Comparison of ENCODE assay signal across 8 cellular contexts in genomic region chr13:98853791-98854191, GRCh38.
A peak's percentile ranks its signal among the peaks of the same experiment; 100 is the strongest.
DNase-seq lines count a peak whose midpoint lies in the region; ATAC-seq, FAIRE-seq and TF ChIP-seq lines count a peak whose summit lies in the region.

No MANE protein-coding gene starts in this region.

- DNase-seq in GM12865 (ENCODE audit: low read depth) (peak; percentile 87), LHCN-M2 (ENCODE audit: low read depth) (peak; percentile 33), esophagus muscularis mucosa (ENCODE audit: extremely low spot score) (no peak), RCC 7860 (ENCODE audit: low spot score) (no peak), NCI-H2227 (lab: John Stamatoyannopoulos, UW; ENCODE audit: unreplicated experiment) (no peak), kidney (no peak), A172 (ENCODE audit: low spot score) (no peak)

- H3K9me3 ChIP-seq in esophagus muscularis mucosa (no peaks in the 10 kb centered on the region), kidney (ENCODE audit: control insufficient read depth in 1 of 2, low read length in 2 of 2) (no peaks in the 10 kb centered on the region)

- H3K9ac ChIP-seq in kidney (ENCODE audit: low read length in 2 of 2), result no peak overlapping the region

- FAIRE-seq in RCC 7860 (lab: Jason Lieb, UNC), result no peak
- FAIRE-seq in kidney (lab: Jason Lieb, UNC), result no peak

- H3K4me3 ChIP-seq in GM12865 (ENCODE audit: low read depth, low read length), result no peak overlapping the region
- H3K4me3 ChIP-seq in esophagus muscularis mucosa, result no peak overlapping the region
- no peak overlapping the region for H3K4me3 ChIP-seq in kidney (ENCODE audit: low read length in 2 of 2)

- intact Hi-C loops in esophagus muscularis mucosa (cut with DNase I) (no loop called here), kidney (cut with DNase I) (no loop called here)

- H3K4me1 ChIP-seq in esophagus muscularis mucosa (peaks cover 0 to 36% (median 26%) of the 10 kb centered on the region in 4 donors), kidney (ENCODE audit: control insufficient read depth in 1 of 2, insufficient read depth in 1 of 2, low read depth in 1 of 2, low read length in 2 of 2) (no peaks in the 10 kb centered on the region)

- TF ChIP-seq EP300 in esophagus muscularis mucosa (IDR thresholded peaks at IDR 0.05), result no peak

- 68% methylated on average over 5 of the region's 6 CpGs for WGBS in esophagus muscularis mucosa

- no peak for TF ChIP-seq POLR2A in esophagus muscularis mucosa (IDR thresholded peaks at IDR 0.05; ENCODE audit: low read depth)

- H3K36me3 ChIP-seq in esophagus muscularis mucosa (peaks cover 9 to 92% (median 50%) of the 10 kb centered on the region in 4 donors), kidney (ENCODE audit: control insufficient read depth in 1 of 2, insufficient read depth in 2 of 2, low read length in 2 of 2) (peaks cover 0 to 4% of the 10 kb centered on the region in 2 donors)

- ATAC-seq in GM21528 (IDR thresholded peaks at IDR 0.05; ENCODE audit: low FRiP score, unreplicated experiment), result peak; percentile 100

- no peak for TF ChIP-seq CTCF in GM12865 (IDR thresholded peaks at IDR 0.05; ENCODE audit: insufficient read depth, low read depth, low read length, missing control alignments)
- TF ChIP-seq CTCF in esophagus muscularis mucosa (IDR thresholded peaks at IDR 0.05), result no peak
- TF ChIP-seq CTCF in kidney (IDR thresholded peaks at IDR 0.05; ENCODE audit: borderline replicate concordance, extremely low read depth, insufficient read depth), result no peak

- H3K27me3 ChIP-seq in esophagus muscularis mucosa, result no peaks in the 10 kb centered on the region

- H3K27ac ChIP-seq in esophagus muscularis mucosa (replicated peaks in 1 of 4) (peak overlapping the region in 3 of 4 donors; percentile 43 to 67 (median 48)), kidney (ENCODE audit: low read depth in 2 of 2, low read length in 2 of 2) (no peak overlapping the region)

Comparison
In these comparisons a context has a peak if more than half of its experiments do, and no peak if none do; other contexts are left out.
1. DNase-seq: peak in GM12865 (single experiment) and LHCN-M2 (single experiment); none in esophagus muscularis mucosa (single experiment), RCC 7860 (single experiment), NCI-H2227 (single experiment), kidney (single experiment) and A172 (single experiment).
2. H3K27ac ChIP-seq: peak in esophagus muscularis mucosa (3 of 4); none in kidney (0 of 2).